In the genomic region with DNA sequence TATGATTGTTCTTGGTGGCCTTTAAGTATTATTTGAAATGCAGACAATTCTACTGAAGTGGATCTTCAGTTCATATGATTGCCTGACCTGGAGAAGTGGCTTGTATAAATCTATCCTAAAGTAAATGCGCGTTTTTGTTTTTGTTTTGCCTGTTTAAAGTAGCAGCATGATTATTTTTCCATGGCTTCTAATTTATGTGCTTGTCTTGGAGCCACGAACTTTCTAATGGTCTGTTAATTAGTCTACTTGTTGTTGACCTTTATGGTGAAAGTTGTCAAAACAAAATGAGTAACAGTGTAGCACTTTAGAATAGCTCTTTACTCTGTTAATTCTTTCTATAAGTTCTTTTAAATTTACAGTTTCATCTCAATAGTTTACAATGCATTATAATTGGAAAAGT, we compare ENCODE assay signal across 1 cellular context.
TF ChIP-seq lines count a peak whose summit lies in the region.

No MANE protein-coding gene starts in this region.

TF ChIP-seq in H1, 55 proteins besides CTCF, POLR2A, EP300 and RAD21:
- TF ChIP-seq, protein P1, sequence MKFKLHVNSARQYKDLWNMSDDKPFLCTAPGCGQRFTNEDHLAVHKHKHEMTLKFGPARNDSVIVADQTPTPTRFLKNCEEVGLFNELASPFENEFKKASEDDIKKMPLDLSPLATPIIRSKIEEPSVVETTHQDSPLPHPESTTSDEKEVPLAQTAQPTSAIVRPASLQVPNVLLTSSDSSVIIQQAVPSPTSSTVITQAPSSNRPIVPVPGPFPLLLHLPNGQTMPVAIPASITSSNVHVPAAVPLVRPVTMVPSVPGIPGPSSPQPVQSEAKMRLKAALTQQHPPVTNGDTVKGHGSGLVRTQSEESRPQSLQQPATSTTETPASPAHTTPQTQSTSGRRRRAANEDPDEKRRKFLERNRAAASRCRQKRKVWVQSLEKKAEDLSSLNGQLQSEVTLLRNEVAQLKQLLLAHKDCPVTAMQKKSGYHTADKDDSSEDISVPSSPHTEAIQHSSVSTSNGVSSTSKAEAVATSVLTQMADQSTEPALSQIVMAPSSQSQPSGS (IDR thresholded peaks at IDR 0.05; ENCODE audit: low read length) = no peak
- TF ChIP-seq CHD1 (IDR thresholded peaks at IDR 0.05; ENCODE audit: low read depth, low read length) (no peak), RXRA (IDR thresholded peaks at IDR 0.05; ENCODE audit: insufficient read depth, low read depth, low read length) (no peak), KDM1A (IDR thresholded peaks at IDR 0.05; ENCODE audit: borderline replicate concordance, low read length) (no peak), TEAD4 (IDR thresholded peaks at IDR 0.05; ENCODE audit: low read depth, low read length) (no peak), GABPA (IDR thresholded peaks at IDR 0.05; ENCODE audit: borderline replicate concordance, insufficient read depth, low read length) (no peak), ZNF274 (IDR thresholded peaks at IDR 0.05; ENCODE audit: borderline replicate concordance, extremely low read depth, low read length) (no peak), CTBP2 (IDR thresholded peaks at IDR 0.05; ENCODE audit: borderline replicate concordance, insufficient read depth, insufficient read length, low read length) (no peak), TBP (IDR thresholded peaks at IDR 0.05; ENCODE audit: low read depth, low read length) (no peak)
